ENCODE assay signal across 12 cellular contexts in genomic region chr2:237978058-237978712, GRCh38. TPM values are rescaled to one million over a fixed set of nuclear protein-coding genes. Genes with fewer than 3 reads are reported as not detected.
DNase-seq lines count a peak whose midpoint lies in the region; ATAC-seq and TF ChIP-seq lines count a peak whose summit lies in the region.
"Had no signal": no experiment of that assay in that cellular context is flagged by ENCODE, and none has a peak within 500 bp of the region (broad histone marks: within the 10 kb centered on the region; RNA-seq: fewer than 3 reads in every experiment).

No MANE protein-coding gene starts in this region.

- H3K27ac ChIP-seq in heart left ventricle (peak overlapping the region in 1 of 12 donors; percentile 9), right atrium auricular region (no peak overlapping the region), smooth muscle cell (ENCODE audit: low read depth) (no peak overlapping the region), esophagus muscularis mucosa (replicated peaks in 1 of 4) (no peak overlapping the region)
- H3K27ac ChIP-seq: gastrocnemius medialis had no signal

- H3K27ac Mint-ChIP-seq in brain: peak overlapping the region in 4 of 5 experiments; percentile 6 to 58 (median 44)

- intact Hi-C loops in heart left ventricle (cut with DNase I) (no loop called here), esophagus muscularis mucosa (cut with DNase I) (no loop called here)

- H3K9ac ChIP-seq in smooth muscle cell (ENCODE audit: low read depth): no peak overlapping the region

- peaks cover 45% of the 10 kb centered on the region for H3K4me1 Mint-ChIP-seq in brain

- H3K36me3 ChIP-seq in heart left ventricle (peaks cover 0 to 54% (median 25%) of the 10 kb centered on the region in 9 donors), right atrium auricular region (peaks cover 11% of the 10 kb centered on the region), smooth muscle cell (ENCODE audit: low read depth) (no peaks in the 10 kb centered on the region), esophagus muscularis mucosa (peaks cover 5 to 38% (median 28%) of the 10 kb centered on the region in 4 donors)

- no peaks in the 10 kb centered on the region for H3F3A ChIP-seq in smooth muscle cell (ENCODE audit: low read depth)

- peaks cover 26% of the 10 kb centered on the region for H3K36me3 Mint-ChIP-seq in brain

- H3K27me3 ChIP-seq in heart left ventricle: no peaks in the 10 kb centered on the region
- no peaks in the 10 kb centered on the region for H3K27me3 ChIP-seq in right atrium auricular region
- no peaks in the 10 kb centered on the region for H3K27me3 ChIP-seq in smooth muscle cell (ENCODE audit: low read depth)
- H3K27me3 ChIP-seq in esophagus muscularis mucosa: no peaks in the 10 kb centered on the region
- H3K27me3 ChIP-seq: gastrocnemius medialis had no signal

- peak in 3 of 5 donors; percentile 50 to 64 (median 50) for DNase-seq in heart left ventricle
- DNase-seq in right atrium auricular region (ENCODE audit: low spot score): no peak
- peak; percentile 68 for DNase-seq in inferior parietal cortex (ENCODE audit: extremely low spot score)
- DNase-seq in smooth muscle cell (lab: John Stamatoyannopoulos, UW; ENCODE audit: unreplicated experiment): no peak
- DNase-seq in esophagus muscularis mucosa (ENCODE audit: extremely low spot score): no peak
- no peak for DNase-seq in GOT3 (lab: John Stamatoyannopoulos, UW)
- DNase-seq: activated CD4-positive, alpha-beta T cell treated with anti-CD3 and anti-CD28 coated beads for 1 hour; CD4-positive, alpha-beta memory T cell; gastrocnemius medialis; stimulated activated CD4-positive, alpha-beta T cell treated with anti-CD3 and anti-CD28 coated beads, Interleukin-15, amount 100 ng/mL, for 24 hours had no signal

- H3K9me3 ChIP-seq in heart left ventricle (no peaks in the 10 kb centered on the region), right atrium auricular region (no peaks in the 10 kb centered on the region), smooth muscle cell (replicated peaks; ENCODE audit: low read depth) (no peaks in the 10 kb centered on the region), esophagus muscularis mucosa (no peaks in the 10 kb centered on the region)
- H3K9me3 ChIP-seq: gastrocnemius medialis had no signal

- H3K27me3 Mint-ChIP-seq in brain: no peaks in the 10 kb centered on the region
- H3K27me3 Mint-ChIP-seq: CD4-positive, alpha-beta memory T cell had no signal

- TF ChIP-seq EP300 in esophagus muscularis mucosa (IDR thresholded peaks at IDR 0.05): no peak

- no peak overlapping the region for H3K4me3 Mint-ChIP-seq in brain

- H3K4me1 ChIP-seq in heart left ventricle (peaks cover 10 to 60% (median 46%) of the 10 kb centered on the region in 12 donors), right atrium auricular region (peaks cover 0 to 51% of the 10 kb centered on the region in 2 donors), smooth muscle cell (ENCODE audit: low read depth) (no peaks in the 10 kb centered on the region), esophagus muscularis mucosa (peaks cover 33 to 57% (median 43%) of the 10 kb centered on the region in 4 donors)

- no peak overlapping the region for H2AFZ ChIP-seq in smooth muscle cell (ENCODE audit: low read depth)

- WGBS in heart left ventricle, 4 donors: 50 to 56% (median 51%) methylated on average over 8 of the region's 8 CpGs; no CpG with 5 or more reads in 1 of the 4 donors
- 84% methylated on average over 8 of the region's 8 CpGs for WGBS in smooth muscle cell (ENCODE audit: low lambda C conversion rate)
- 67% methylated on average over 3 of the region's 8 CpGs for WGBS in esophagus muscularis mucosa

- TF ChIP-seq POLR2A in heart left ventricle (IDR thresholded peaks at IDR 0.05) (no peak), esophagus muscularis mucosa (IDR thresholded peaks at IDR 0.05; ENCODE audit: low read depth) (no peak)

- peaks cover 83% of the 10 kb centered on the region for H3K79me2 ChIP-seq in smooth muscle cell (ENCODE audit: low read depth)

- peaks cover 97% of the 10 kb centered on the region for H4K20me1 ChIP-seq in smooth muscle cell (ENCODE audit: low read depth)

- H3K9me3 Mint-ChIP-seq in brain: peaks cover 0 to 2% (median 0%) of the 10 kb centered on the region in 5 experiments
- H3K9me3 Mint-ChIP-seq: CD4-positive, alpha-beta memory T cell had no signal

- ATAC-seq in heart left ventricle: peak in 3 of 4 donors; percentile 32 to 53 (median 48)
- no peak for ATAC-seq in HG02973 (IDR thresholded peaks at IDR 0.05; ENCODE audit: unreplicated experiment)
- ATAC-seq: gastrocnemius medialis had no signal

- TF ChIP-seq CTCF in heart left ventricle (IDR thresholded peaks at IDR 0.05) (no peak), right atrium auricular region (IDR thresholded peaks at IDR 0.05) (no peak), brain (conservative IDR thresholded peaks at IDR 0.05) (no peak), smooth muscle cell (IDR thresholded peaks at IDR 0.05; ENCODE audit: borderline replicate concordance, insufficient read depth, poor library complexity, severe bottlenecking) (no peak), esophagus muscularis mucosa (IDR thresholded peaks at IDR 0.05) (no peak)

- H3K4me2 ChIP-seq in smooth muscle cell: no peak overlapping the region

- H3K4me3 ChIP-seq in heart left ventricle: no peak overlapping the region
- H3K4me3 ChIP-seq in right atrium auricular region: no peak overlapping the region
- no peak overlapping the region for H3K4me3 ChIP-seq in smooth muscle cell
- H3K4me3 ChIP-seq in esophagus muscularis mucosa: no peak overlapping the region
- H3K4me3 ChIP-seq: gastrocnemius medialis had no signal

RNA-seq across cellular contexts. Expression of gene UBE2F, which starts 11.4 kb away (rescaled TPM):
- 10 to 100 TPM; 54.2 to 73.8 (median 60.6) TPM for total RNA-seq in heart left ventricle
- 10 to 100 TPM; 56.4 to 83.4 TPM for polyA plus RNA-seq in heart left ventricle
- 10 to 100 TPM; 78.4 to 79.6 TPM for total RNA-seq in right atrium auricular region
- 33.5 TPM for polyA plus RNA-seq in brain (ENCODE audit: insufficient read depth, low read depth, low replicate concordance)
- total RNA-seq in smooth muscle cell: 52.1 and 94.8 TPM in 2 replicates
- 52.5 and 59.1 TPM in 2 replicates for polyA plus RNA-seq in smooth muscle cell
- total RNA-seq in esophagus muscularis mucosa: 100 to 1,000 TPM in 1 of 4 donors, 10 to 100 TPM in 3; 59.0 to 111 (median 78.5) TPM

Comparison
In these comparisons a context has a peak if more than half of its experiments do, and no peak if none do; other contexts are left out.
1. DNase-seq: peak in heart left ventricle (3 of 5) and inferior parietal cortex (single experiment); none in right atrium auricular region (single experiment), smooth muscle cell (single experiment), esophagus muscularis mucosa (single experiment) and GOT3 (single experiment).